In genomic region chr2:19369341-19369955, GRCh38 we compare ENCODE assay signal across 12 cellular contexts. TPM values are rescaled to one million over a fixed set of nuclear protein-coding genes. Genes with fewer than 3 reads are reported as not detected.
DNase-seq lines count a peak whose midpoint lies in the region; TF ChIP-seq lines count a peak whose summit lies in the region.
"Had no signal": no experiment of that assay in that cellular context is flagged by ENCODE, and none has a peak within 500 bp of the region (broad histone marks: within the 10 kb centered on the region; RNA-seq: fewer than 3 reads in every experiment).

No MANE protein-coding gene starts in this region.

- H3K27ac ChIP-seq in colonic mucosa (no peak overlapping the region), osteoblast (ENCODE audit: low read depth, low read length) (no peak overlapping the region)

- no peaks in the 10 kb centered on the region for H3K9me3 ChIP-seq in colonic mucosa
- H3K9me3 ChIP-seq in osteoblast (ENCODE audit: low read depth, low read length): no peaks in the 10 kb centered on the region

- intact Hi-C loops in colonic mucosa (cut with DNase I): loop anchor here (5.0 to 10.0 kb wide), 2 partner anchors 485 to 488 kb away; no protein-coding TSS in a partner anchor

- H4K20me1 ChIP-seq in osteoblast (ENCODE audit: insufficient read depth, low read length): no peaks in the 10 kb centered on the region

- no peaks in the 10 kb centered on the region for H3K79me2 ChIP-seq in osteoblast (ENCODE audit: insufficient read depth, low read length)

- DNase-seq in DMS 273 (lab: John Stamatoyannopoulos, UW; ENCODE audit: unreplicated experiment) (peak; percentile 30), DMS 273 treated with DMSO at 0.1 percent for 48 hours (lab: John Stamatoyannopoulos, UW) (no peak), NCI-H345 treated with DMSO at 0.1 percent for 48 hours (lab: John Stamatoyannopoulos, UW; ENCODE audit: unreplicated experiment) (peak; percentile 11), colonic mucosa (no peak), osteoblast (ENCODE audit: insufficient read length, low spot score, missing footprints) (no peak), T-helper 9 cell (no peak), GM20000 (ENCODE audit: low spot score) (no peak), KG1 (lab: John Stamatoyannopoulos, UW) (no peak)
- DNase-seq: 8988T; activated effector memory CD4-positive, alpha-beta T cell treated with Interleukin-2 at 50 U/mL for 16 hours; naive B cell had no signal

- H2AFZ ChIP-seq in osteoblast (ENCODE audit: low read length): no peak overlapping the region

- H3K4me2 ChIP-seq in osteoblast (ENCODE audit: insufficient read depth, low read length): no peak overlapping the region

- H3K4me1 ChIP-seq in colonic mucosa (no peaks in the 10 kb centered on the region), osteoblast (ENCODE audit: insufficient read depth, low read length) (peaks cover 9% of the 10 kb centered on the region)

- no peak overlapping the region for H3K4me3 ChIP-seq in colonic mucosa
- no peak overlapping the region for H3K4me3 ChIP-seq in osteoblast (ENCODE audit: insufficient read depth, low read length)

- TF ChIP-seq CTCF in colonic mucosa (IDR thresholded peaks at IDR 0.05) (peak; percentile 16), osteoblast (IDR thresholded peaks at IDR 0.05; ENCODE audit: extremely low read depth, low read depth, low read length) (peak; percentile 64), GM20000 (IDR thresholded peaks at IDR 0.05; ENCODE audit: extremely low read depth, missing control alignments) (no peak)

- H3K27me3 ChIP-seq in colonic mucosa (no peaks in the 10 kb centered on the region), osteoblast (ENCODE audit: insufficient read depth, low read length) (no peaks in the 10 kb centered on the region)

- H3K36me3 ChIP-seq in colonic mucosa: no peaks in the 10 kb centered on the region
- no peaks in the 10 kb centered on the region for H3K36me3 ChIP-seq in osteoblast (ENCODE audit: insufficient read depth, low read length)

- H3K9ac ChIP-seq in colonic mucosa (ENCODE audit: low read depth in 2 of 2, low read length in 2 of 2): no peak overlapping the region

RNA-seq across cellular contexts. Expression of gene OSR1, which starts 11.0 kb away (rescaled TPM):
- total RNA-seq in colonic mucosa (1 to 10 TPM; 1.7 to 2.4 TPM), osteoblast (15.2 and 20.9 TPM in 2 replicates)
- total RNA-seq: endothelial cell of umbilical vein had no signal

Comparison
In these comparisons a context has a peak if more than half of its experiments do, and no peak if none do; other contexts are left out.
1. DNase-seq: peak in DMS 273 (single experiment) and NCI-H345 treated with DMSO at 0.1 percent for 48 hours (single experiment); none in DMS 273 treated with DMSO at 0.1 percent for 48 hours (single experiment), colonic mucosa (single experiment), osteoblast (single experiment), T-helper 9 cell (single experiment), GM20000 (single experiment) and KG1 (single experiment).